Comparison of ENCODE assay signal across 8 cellular contexts in the genomic region with DNA sequence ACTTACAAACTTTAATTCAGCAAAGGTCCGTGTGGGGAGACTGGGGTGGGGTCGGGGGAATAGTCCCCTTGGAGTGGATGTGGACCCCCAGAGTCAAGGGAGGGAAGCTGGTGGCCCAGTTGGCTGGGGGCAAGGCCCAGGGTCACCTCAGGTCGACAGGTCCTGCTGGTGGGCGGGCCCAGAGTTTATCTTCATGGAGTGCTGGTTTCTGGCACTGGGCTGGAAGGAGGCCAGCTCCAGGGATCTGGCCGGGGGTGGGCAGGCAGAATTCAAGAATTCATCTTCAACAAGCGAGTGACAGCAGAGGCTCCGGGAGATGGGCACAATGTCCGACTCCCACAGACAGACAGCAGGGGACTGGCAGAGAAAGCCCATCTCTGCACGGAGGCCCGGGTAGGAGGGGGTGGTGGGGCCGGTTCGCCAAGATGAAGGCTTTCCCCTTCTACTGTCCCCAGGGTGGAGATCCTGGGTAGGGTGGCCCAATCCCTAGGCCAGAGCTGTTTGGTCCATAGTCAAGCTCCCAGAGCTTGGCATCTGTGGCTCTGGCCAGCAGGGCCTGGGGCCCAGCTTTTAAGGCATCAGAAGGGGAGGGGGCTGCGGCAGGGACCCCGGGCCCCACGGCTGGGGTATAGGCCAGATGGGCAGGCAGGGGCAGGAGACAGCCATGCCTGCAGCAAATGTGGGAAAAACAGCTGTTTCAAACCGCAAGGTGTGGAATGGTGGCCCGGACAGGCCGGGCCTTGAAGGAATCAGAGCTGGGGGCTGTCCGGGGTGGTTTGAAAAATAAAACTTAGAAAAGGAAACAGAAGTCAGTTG. TPM values are rescaled to one million over a fixed set of nuclear protein-coding genes. Genes with fewer than 3 reads are reported as not detected.
DNase-seq lines count a peak whose midpoint lies in the region; ATAC-seq and TF ChIP-seq lines count a peak whose summit lies in the region.

No MANE protein-coding gene starts in this region.

- H3K9me2 ChIP-seq in PC-9 (ENCODE audit: insufficient read depth) = no peaks in the 10 kb centered on the region

- BruUV-seq in PC-9 (replicated peaks; lab: Mats Ljungman, UMichigan) = TSS peak; percentile 15

- H3K9me3 ChIP-seq in PC-9 (ENCODE audit: insufficient read depth, low read depth) (no peaks in the 10 kb centered on the region), sigmoid colon (no peaks in the 10 kb centered on the region)

- peaks cover 14% of the 10 kb centered on the region for H3K4me1 ChIP-seq in PC-9 (replicated peaks; ENCODE audit: insufficient read depth)
- peaks cover 0 to 18% (median 13%) of the 10 kb centered on the region in 4 donors for H3K4me1 ChIP-seq in sigmoid colon

- no peaks in the 10 kb centered on the region for H4K20me1 ChIP-seq in PC-9 (ENCODE audit: insufficient read depth)

- H3F3A ChIP-seq in PC-9 (ENCODE audit: insufficient read depth, low read depth) = peaks cover 51% of the 10 kb centered on the region

- TF ChIP-seq POLR2A in erythroblast (IDR thresholded peaks at IDR 0.05; ENCODE audit: low read length) (no peak), sigmoid colon (IDR thresholded peaks at IDR 0.05) (no peak)

- TF ChIP-seq CTCF in PC-9 (conservative IDR thresholded peaks at IDR 0.05) (no peak), sigmoid colon (IDR thresholded peaks at IDR 0.05) (no peak)

- H3K27ac ChIP-seq in PC-9 = peak overlapping the region; percentile 38
- peak overlapping the region; percentile 58 to 75 (median 67) for H3K27ac ChIP-seq in sigmoid colon

- no peak for TF ChIP-seq EP300 in sigmoid colon (IDR thresholded peaks at IDR 0.05)

- H3K4me2 ChIP-seq in PC-9 = peak overlapping the region; percentile 93

- H2AFZ ChIP-seq in PC-9 = peak overlapping the region; percentile 90

- H3K79me2 ChIP-seq in PC-9 (ENCODE audit: low read depth) = peaks cover 11% of the 10 kb centered on the region; the same call in 1 of the 2 replicates

- H3K36me3 ChIP-seq in PC-9 (ENCODE audit: low read depth) = 0 out of 2 replicates have a peak, but pooled peaks cover 3% of the 10 kb centered on the region
- H3K36me3 ChIP-seq in sigmoid colon = peaks cover 25 to 55% (median 35%) of the 10 kb centered on the region in 4 donors

- DNase-seq in PC-9 (no peak), erythroblast (lab: John Stamatoyannopoulos, UW) (peak; percentile 82 to 83), sigmoid colon (no peak), SW 1271 (lab: John Stamatoyannopoulos, UW) (no peak)

- POLR2A ChIA-PET in PC-9 (lab: Charles Lee; ENCODE audit: unreplicated experiment) = interaction anchor here (0.6 kb wide), 1 partner anchor 64 kb away, joined by 12 read pairs; the partner anchor contains the start of gene TYK2

- H3K27me3 ChIP-seq in PC-9 (ENCODE audit: insufficient read depth, low read depth) = no peaks in the 10 kb centered on the region
- no peaks in the 10 kb centered on the region for H3K27me3 ChIP-seq in sigmoid colon

- ATAC-seq in GM21528 (IDR thresholded peaks at IDR 0.05; ENCODE audit: low FRiP score, unreplicated experiment) (peak; percentile 11), HG02642 (IDR thresholded peaks at IDR 0.05; ENCODE audit: poor library complexity, unreplicated experiment) (no peak), GM19455 (IDR thresholded peaks at IDR 0.05; ENCODE audit: unreplicated experiment) (no peak), GM18873 (IDR thresholded peaks at IDR 0.05; ENCODE audit: low FRiP score, unreplicated experiment) (no peak)

- H3K4me3 ChIP-seq in PC-9 (peak overlapping the region; percentile 96; the same call in 1 of the 2 replicates), sigmoid colon (peak overlapping the region in 2 of 4 donors; percentile 75 to 89)

- CTCF ChIA-PET in PC-9 (lab: Charles Lee) = no interaction called here

- WGBS in sigmoid colon, 2 donors = 60 to 78% methylated on average over 19 of the region's 19 CpGs

- intact Hi-C loops in PC-9 (cut with micrococcal nuclease; ENCODE audit: unreplicated experiment) = no loop called here
- intact Hi-C loops in sigmoid colon (cut with DNase I) = no loop called here

RNA-seq across cellular contexts. Expression of gene FDX2, which starts 0.6 kb away (rescaled TPM):
- 23.1 and 29.2 TPM in 2 replicates for total RNA-seq in PC-9 (2021)
- total RNA-seq in sigmoid colon = 10 to 100 TPM; 25.2 to 45.9 (median 31.9) TPM
- polyA plus RNA-seq in sigmoid colon = 10 to 100 TPM; 19.2 to 21.6 (median 20.1) TPM

RNA-seq across cellular contexts. Expression of gene ZGLP1, which starts 6.8 kb away (rescaled TPM):
- total RNA-seq in PC-9 (2021) = 7.5 and 10.2 TPM in 2 replicates
- 1 to 10 TPM; 1.1 to 4.3 (median 2.4) TPM for total RNA-seq in sigmoid colon
- polyA plus RNA-seq in sigmoid colon = 1 to 10 TPM in 2 of 3 donors, not detected in 1; 2.4 to 6.0 TPM

RNA-seq across cellular contexts. Expression of gene RAVER1, which starts 16.9 kb away (rescaled TPM):
- 52.9 and 83.9 TPM in 2 replicates for total RNA-seq in PC-9 (2021)
- total RNA-seq in sigmoid colon = 10 to 100 TPM; 10.0 to 28.5 (median 14.9) TPM
- polyA plus RNA-seq in sigmoid colon = 10 to 100 TPM in 2 of 3 donors, 1 to 10 TPM in 1; 8.4 to 37.0 (median 14.8) TPM

RNA-seq across cellular contexts. Expression of gene ICAM3, which starts 23.0 kb away (rescaled TPM):
- total RNA-seq in PC-9 (2021) = 14.0 and 22.7 TPM in 2 replicates
- 1 to 10 TPM; 1.9 to 4.2 (median 3.4) TPM for total RNA-seq in sigmoid colon
- polyA plus RNA-seq in sigmoid colon = 10 to 100 TPM; 24.5 to 45.2 (median 35.4) TPM

RNA-seq across cellular contexts. Expression of gene ICAM5, which starts 26.7 kb away (rescaled TPM):
- 19.2 and 24.0 TPM in 2 replicates for total RNA-seq in PC-9 (2021)
- total RNA-seq in sigmoid colon = under 1 TPM in 2 of 4 donors, not detected in 2; 0.54 to 0.83 TPM
- polyA plus RNA-seq in sigmoid colon = under 1 TPM in 2 of 3 donors, not detected in 1; 0.23 to 0.92 TPM

Comparison
In these comparisons a context has a peak if more than half of its experiments do, and no peak if none do; other contexts are left out.
1. DNase-seq: peak in erythroblast (2 of 2); none in PC-9 (0 of 2), sigmoid colon (single experiment) and SW 1271 (0 of 2).